Comparison of ENCODE assay signal across 1 cellular context in the genomic region with DNA sequence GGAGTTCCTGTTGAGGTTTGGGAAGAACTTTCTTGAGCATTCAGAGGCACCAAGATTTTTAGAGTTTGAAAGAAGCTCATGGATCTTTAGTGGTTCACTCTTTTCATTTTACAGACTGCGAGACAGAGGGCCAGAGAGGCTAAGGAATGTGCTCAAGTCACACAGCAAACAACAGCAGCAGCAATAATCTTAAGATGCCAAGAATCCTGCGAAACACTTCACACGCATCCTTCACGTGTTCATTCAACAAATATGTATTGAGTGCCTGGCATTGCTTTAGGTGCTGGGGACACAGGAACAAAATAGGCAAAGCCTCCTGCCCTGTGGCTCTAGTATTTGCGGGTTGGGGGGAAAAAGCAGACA.
TF ChIP-seq lines count a peak whose summit lies in the region.

No MANE protein-coding gene starts in this region.

TF ChIP-seq in H1, 55 proteins besides CTCF, POLR2A, EP300 and RAD21:
- TF ChIP-seq GTF2F1 (IDR thresholded peaks at IDR 0.05; ENCODE audit: borderline replicate concordance, low read depth, low read length): no peak
- TF ChIP-seq SUZ12 (IDR thresholded peaks at IDR 0.05; ENCODE audit: low read length): no peak
- no peak for TF ChIP-seq FOSL1 (IDR thresholded peaks at IDR 0.05; ENCODE audit: insufficient read depth, low read depth, low read length)
- no peak for TF ChIP-seq HDAC2 (IDR thresholded peaks at IDR 0.05; ENCODE audit: borderline replicate concordance in 1 of 2, low read depth in 2 of 2, low read length in 2 of 2)
- no peak for TF ChIP-seq EZH2 (IDR thresholded peaks at IDR 0.05; ENCODE audit: low read depth, low read length, severe bottlenecking)
- TF ChIP-seq NANOG (IDR thresholded peaks at IDR 0.05; ENCODE audit: insufficient read depth, low read depth, low read length, poor library complexity, severe bottlenecking): no peak
- no peak for TF ChIP-seq TAF7 (optimal IDR thresholded peaks at IDR 0.05; ENCODE audit: borderline replicate concordance, low read depth, low read length)
- no peak for TF ChIP-seq CBX5 (IDR thresholded peaks at IDR 0.05; ENCODE audit: low read depth, low read length)
- TF ChIP-seq, protein P1, sequence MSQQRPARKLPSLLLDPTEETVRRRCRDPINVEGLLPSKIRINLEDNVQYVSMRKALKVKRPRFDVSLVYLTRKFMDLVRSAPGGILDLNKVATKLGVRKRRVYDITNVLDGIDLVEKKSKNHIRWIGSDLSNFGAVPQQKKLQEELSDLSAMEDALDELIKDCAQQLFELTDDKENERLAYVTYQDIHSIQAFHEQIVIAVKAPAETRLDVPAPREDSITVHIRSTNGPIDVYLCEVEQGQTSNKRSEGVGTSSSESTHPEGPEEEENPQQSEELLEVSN (IDR thresholded peaks at IDR 0.05): no peak
- no peak for TF ChIP-seq SRF (IDR thresholded peaks at IDR 0.05; ENCODE audit: low read depth, low read length)
- no peak for TF ChIP-seq CHD1 (IDR thresholded peaks at IDR 0.05; ENCODE audit: low read depth, low read length)
- no peak for TF ChIP-seq SP2 (IDR thresholded peaks at IDR 0.05; ENCODE audit: low read length)
- no peak for TF ChIP-seq CEBPB (IDR thresholded peaks at IDR 0.05; ENCODE audit: low read depth, low read length)
- no peak for TF ChIP-seq EGR1 (IDR thresholded peaks at IDR 0.05; ENCODE audit: borderline replicate concordance, low read depth, low read length)
- TF ChIP-seq ASH2L (IDR thresholded peaks at IDR 0.05; ENCODE audit: low read length): no peak
- TF ChIP-seq POLR2AphosphoS5 (IDR thresholded peaks at IDR 0.05; ENCODE audit: low read depth, low read length): no peak
TF ChIP-seq in H1: peak in this region for 0.
